8 cellular contexts compared by ENCODE assay signal in genomic region chr6:28266962-28267694, GRCh38.
DNase-seq lines count a peak whose midpoint lies in the region; TF ChIP-seq lines count a peak whose summit lies in the region.

Gene ZSCAN26 (plus strand): TSS chr6:28267143. CDS start chr6:28271920, 4,777 bp downstream.

- no peaks in the 10 kb centered on the region for H3F3A ChIP-seq in MM.1S (ENCODE audit: insufficient read depth, low read length)

- no peak for TF ChIP-seq CTCF in MM.1S (IDR thresholded peaks at IDR 0.05; ENCODE audit: low read length)

- peak within 1 kb of the TSS; percentile 61 for H3K9ac ChIP-seq in MM.1S (ENCODE audit: low read length)

- H3K4me2 ChIP-seq in MM.1S (ENCODE audit: low read depth, low read length): peak within 1 kb of the TSS; percentile 80

- peak; percentile 62 for DNase-seq in GF-D8 (lab: John Stamatoyannopoulos, UW)
- DNase-seq in HCEC 1CT: peak; percentile 76
- peak; percentile 85 for DNase-seq in MM.1S
- DNase-seq in SHP77 (lab: John Stamatoyannopoulos, UW): peak; percentile 87 to 91
- DNase-seq in activated naive CD4-positive, alpha-beta T cell (lab: John Stamatoyannopoulos, UW): peak; percentile 49 to 81 (median 65)
- DNase-seq in foreskin melanocyte: peak; percentile 85
- peak; percentile 78 for DNase-seq in stromal cell of bone marrow (ENCODE audit: low read depth)

- H4K20me1 ChIP-seq in MM.1S (ENCODE audit: insufficient read depth, low read length): no peaks in the 10 kb centered on the region

- peak within 1 kb of the TSS; percentile 91 for H2AFZ ChIP-seq in MM.1S (ENCODE audit: low read length)
- H2AFZ ChIP-seq in neuron (ENCODE audit: low read depth, low read length): peak within 1 kb of the TSS; percentile 86

- no peaks in the 10 kb centered on the region for H3K9me2 ChIP-seq in MM.1S (replicated peaks; ENCODE audit: insufficient read depth, low read length)

- H3K9me3 ChIP-seq in MM.1S (replicated peaks; ENCODE audit: insufficient read depth, low read length): no peaks in the 10 kb centered on the region
- H3K9me3 ChIP-seq in neuron (ENCODE audit: low read length): no peaks in the 10 kb centered on the region

- H3K27ac ChIP-seq in MM.1S (ENCODE audit: low read length): peak within 1 kb of the TSS; percentile 63; the same call in 1 of the 2 replicates

- H3K36me3 ChIP-seq in MM.1S (replicated peaks; ENCODE audit: insufficient read depth, low read length) (0 out of 2 replicates have a peak, but pooled peaks cover 4% of the 10 kb centered on the region), neuron (ENCODE audit: insufficient read depth, low read length) (peaks cover 12% of the 10 kb centered on the region)

- no peaks in the 10 kb centered on the region for H3K79me2 ChIP-seq in MM.1S (ENCODE audit: low read length)

- H3K4me3 ChIP-seq in MM.1S (ENCODE audit: low read length): peak within 1 kb of the TSS; percentile 74
- peak within 1 kb of the TSS; percentile 89 for H3K4me3 ChIP-seq in neuron (ENCODE audit: low read length)

- 0 out of 2 replicates have a peak, but pooled peaks cover 5% of the 10 kb centered on the region for H3K4me1 ChIP-seq in MM.1S (ENCODE audit: low read length)
- H3K4me1 ChIP-seq in neuron (ENCODE audit: insufficient read depth, low read length): peaks cover 14% of the 10 kb centered on the region

- H3K27me3 ChIP-seq in MM.1S (replicated peaks; ENCODE audit: insufficient read depth, low read length): no peaks in the 10 kb centered on the region
- H3K27me3 ChIP-seq in neuron (ENCODE audit: insufficient read depth, low read length): no peaks in the 10 kb centered on the region

Comparison
In these comparisons a context has a peak if more than half of its experiments do, and no peak if none do; other contexts are left out.
1. Peak in every context shown above with its lines: DNase-seq, H3K4me3 ChIP-seq and H3K27ac ChIP-seq.